In genomic region chr3:43855674-43856299, GRCh38 we compare ENCODE assay signal across 8 cellular contexts.
A peak's percentile ranks its signal among the peaks of the same experiment; 100 is the strongest.
DNase-seq lines count a peak whose midpoint lies in the region; ATAC-seq, FAIRE-seq and TF ChIP-seq lines count a peak whose summit lies in the region.

No MANE protein-coding gene starts in this region.

- no peaks in the 10 kb centered on the region for H3K36me3 ChIP-seq in BJ (ENCODE audit: control insufficient read depth, insufficient read depth, low read length)
- no peaks in the 10 kb centered on the region for H3K36me3 ChIP-seq in naive thymus-derived CD4-positive, alpha-beta T cell (ENCODE audit: control insufficient read depth in 2 of 3, insufficient read depth in 3 of 3, low read length in 3 of 3)

- no peaks in the 10 kb centered on the region for H3K9me3 ChIP-seq in naive thymus-derived CD4-positive, alpha-beta T cell (ENCODE audit: control insufficient read depth in 2 of 3, low read length in 3 of 3)

- TF ChIP-seq CTCF in BJ (IDR thresholded peaks at IDR 0.05; ENCODE audit: insufficient read depth, low read depth, low read length) = peak; percentile 86
- peak; percentile 85 for TF ChIP-seq CTCF in epithelial cell of proximal tubule (conservative IDR thresholded peaks at IDR 0.05; ENCODE audit: low read depth, low read length)

- peaks cover 16% of the 10 kb centered on the region for H3K27me3 Mint-ChIP-seq in activated CD4-positive, alpha-beta T cell treated with anti-CD3 and anti-CD28 coated beads, Interleukin-2, amount 10 ng/mL, durations not matched to agents 24 days and 14 days
- peaks cover 53 to 77% (median 73%) of the 10 kb centered on the region in 5 donors for H3K27me3 Mint-ChIP-seq in naive thymus-derived CD4-positive, alpha-beta T cell

- no peak overlapping the region for H3K27ac ChIP-seq in naive thymus-derived CD4-positive, alpha-beta T cell (ENCODE audit: low read depth, low read length)

- H3K36me3 Mint-ChIP-seq in activated CD4-positive, alpha-beta T cell treated with anti-CD3 and anti-CD28 coated beads, Interleukin-2, amount 10 ng/mL, durations not matched to agents 24 days and 14 days (ENCODE audit: low read depth) = no peaks in the 10 kb centered on the region
- peaks cover 0 to 4% (median 0%) of the 10 kb centered on the region in 5 donors for H3K36me3 Mint-ChIP-seq in naive thymus-derived CD4-positive, alpha-beta T cell

- no peaks in the 10 kb centered on the region for H3K4me1 Mint-ChIP-seq in activated CD4-positive, alpha-beta T cell treated with anti-CD3 and anti-CD28 coated beads, Interleukin-2, amount 10 ng/mL, durations not matched to agents 24 days and 14 days
- H3K4me1 Mint-ChIP-seq in naive thymus-derived CD4-positive, alpha-beta T cell = peaks cover 0 to 5% (median 4%) of the 10 kb centered on the region in 7 donors

- intact Hi-C loops in activated CD4-positive, alpha-beta T cell treated with anti-CD3 and anti-CD28 coated beads, Interleukin-2, amount 10 ng/mL, durations not matched to agents 24 days and 14 days (cut with micrococcal nuclease) = loop anchor here (2.0 kb wide), 1 partner anchor 343 kb away; no protein-coding TSS in a partner anchor
- intact Hi-C loops in naive thymus-derived CD4-positive, alpha-beta T cell (cut with micrococcal nuclease) = loop anchor here in 1 of 2 donors (1.0 kb wide), 1 partner anchor 343 kb away; no protein-coding TSS in a partner anchor

- no peak overlapping the region for H3K4me3 Mint-ChIP-seq in activated CD4-positive, alpha-beta T cell treated with anti-CD3 and anti-CD28 coated beads, Interleukin-2, amount 10 ng/mL, durations not matched to agents 24 days and 14 days
- no peak overlapping the region for H3K4me3 Mint-ChIP-seq in naive thymus-derived CD4-positive, alpha-beta T cell

- H3K4me3 ChIP-seq in BJ (ENCODE audit: low read depth, low read length) = no peak overlapping the region
- H3K4me3 ChIP-seq in epithelial cell of proximal tubule (ENCODE audit: low read depth, low read length) = no peak overlapping the region
- no peak overlapping the region for H3K4me3 ChIP-seq in naive thymus-derived CD4-positive, alpha-beta T cell (ENCODE audit: low read length)

- CTCF ChIA-PET in BJ (lab: Yijun Ruan, JAX) = interaction anchor here (0.6 to 4.3 kb wide), 29 partner anchors 8 to 343 kb away, joined by 3 to 57 read pairs (median 4); no protein-coding TSS in a partner anchor
- CTCF ChIA-PET in naive thymus-derived CD4-positive, alpha-beta T cell (lab: Charles Lee) = interaction anchor here (1.1 kb wide), 1 partner anchor 9 kb away, joined by 5 read pairs; no protein-coding TSS in a partner anchor

- peak; percentile 61 for ATAC-seq in naive thymus-derived CD4-positive, alpha-beta T cell
- ATAC-seq in GM21737 (IDR thresholded peaks at IDR 0.05; ENCODE audit: unreplicated experiment) = no peak
- ATAC-seq in HG03469 (IDR thresholded peaks at IDR 0.05; ENCODE audit: unreplicated experiment) = no peak

- FAIRE-seq in GM19239 (lab: Jason Lieb, UNC) = peak; percentile 79

- no peaks in the 10 kb centered on the region for H3K27me3 ChIP-seq in BJ (ENCODE audit: control insufficient read depth, insufficient read depth, low read length)
- H3K27me3 ChIP-seq in naive thymus-derived CD4-positive, alpha-beta T cell (ENCODE audit: control insufficient read depth in 2 of 2, insufficient read depth in 2 of 2, low read length in 2 of 2) = no peaks in the 10 kb centered on the region

- H3K9me3 Mint-ChIP-seq in activated CD4-positive, alpha-beta T cell treated with anti-CD3 and anti-CD28 coated beads, Interleukin-2, amount 10 ng/mL, durations not matched to agents 24 days and 14 days = no peaks in the 10 kb centered on the region
- H3K9me3 Mint-ChIP-seq in naive thymus-derived CD4-positive, alpha-beta T cell = peaks cover 0 to 9% (median 0%) of the 10 kb centered on the region in 11 donors

- DNase-seq in BJ (ENCODE audit: low read depth) = no peak
- peak; percentile 38 for DNase-seq in GM19239 (ENCODE audit: insufficient read length, low spot score)
- DNase-seq in NCI-H1694 treated with DMSO at 0.1 percent for 48 hours (lab: John Stamatoyannopoulos, UW) = peak; percentile 3
- peak; percentile 82 for DNase-seq in activated CD4-positive, alpha-beta T cell treated with anti-CD3 and anti-CD28 coated beads, Interleukin-2, amount 10 ng/mL, durations not matched to agents 24 days and 14 days
- no peak for DNase-seq in epithelial cell of proximal tubule (ENCODE audit: low read depth)
- peak in 7 of 9 donors; percentile 12 to 38 (median 24) for DNase-seq in naive thymus-derived CD4-positive, alpha-beta T cell

- POLR2A ChIA-PET in BJ (lab: Charles Lee) = interaction anchor here (0.5 kb wide), 1 partner anchor 390 kb away, joined by 7 read pairs; no protein-coding TSS in a partner anchor
- POLR2A ChIA-PET in naive thymus-derived CD4-positive, alpha-beta T cell (lab: Charles Lee) = no interaction called here

- no peak overlapping the region for H3K27ac Mint-ChIP-seq in activated CD4-positive, alpha-beta T cell treated with anti-CD3 and anti-CD28 coated beads, Interleukin-2, amount 10 ng/mL, durations not matched to agents 24 days and 14 days
- H3K27ac Mint-ChIP-seq in naive thymus-derived CD4-positive, alpha-beta T cell = no peak overlapping the region

- no peaks in the 10 kb centered on the region for H3K4me1 ChIP-seq in naive thymus-derived CD4-positive, alpha-beta T cell (ENCODE audit: control insufficient read depth in 2 of 2, insufficient read depth in 2 of 2, low read length in 2 of 2)

Comparison
In these comparisons a context has a peak if more than half of its experiments do, and no peak if none do; other contexts are left out.
1. DNase-seq: peak in GM19239 (single experiment), NCI-H1694 treated with DMSO at 0.1 percent for 48 hours (single experiment), activated CD4-positive, alpha-beta T cell treated with anti-CD3 and anti-CD28 coated beads, Interleukin-2, amount 10 ng/mL, durations not matched to agents 24 days and 14 days (single experiment) and naive thymus-derived CD4-positive, alpha-beta T cell (7 of 9); none in BJ (single experiment) and epithelial cell of proximal tubule (single experiment).